28 cellular contexts compared by ENCODE assay signal in the genomic region with DNA sequence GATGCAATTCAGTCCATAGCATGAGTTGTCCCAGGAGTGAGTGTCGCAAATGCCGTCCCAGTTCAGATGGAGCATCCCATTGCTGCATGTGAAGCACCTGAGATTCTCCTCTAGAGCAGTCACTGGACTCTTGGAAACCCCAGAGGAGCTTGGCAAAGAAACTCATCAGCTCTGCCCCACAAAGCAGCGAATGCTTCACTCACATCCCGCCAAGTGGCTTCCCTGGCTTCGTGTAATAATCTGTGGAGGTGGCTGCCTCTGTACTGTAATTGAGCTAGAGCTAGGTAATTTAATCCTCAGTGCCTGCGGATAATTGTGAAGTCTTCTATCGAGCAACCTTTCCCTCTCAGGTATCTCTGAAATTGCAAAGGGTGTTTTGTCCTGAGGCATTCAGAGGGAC.
DNase-seq lines count a peak whose midpoint lies in the region; ATAC-seq, FAIRE-seq and TF ChIP-seq lines count a peak whose summit lies in the region.
"Had no signal": no experiment of that assay in that cellular context is flagged by ENCODE, and none has a peak within 500 bp of the region (broad histone marks: within the 10 kb centered on the region; RNA-seq: fewer than 3 reads in every experiment).

No MANE protein-coding gene starts in this region.

- H2AFZ ChIP-seq in HepG2 (ENCODE audit: low read length), result no peak overlapping the region
- H2AFZ ChIP-seq: GM23248 had no signal

- no peak overlapping the region for H3K4me2 ChIP-seq in HepG2 (ENCODE audit: low read depth, low read length)
- H3K4me2 ChIP-seq: SK-N-SH had no signal

- H3K27me3 ChIP-seq in HepG2 (ENCODE audit: control insufficient read depth in 1 of 2, insufficient read depth in 2 of 2, low read length in 2 of 2), result no peaks in the 10 kb centered on the region
- H3K27me3 ChIP-seq: dorsolateral prefrontal cortex, neutrophil, testis, uterus had no signal

- no peak overlapping the region for H3K4me3 ChIP-seq in HepG2 (replicated peaks in 1 of 3; ENCODE audit: insufficient read depth in 1 of 3, low read depth in 2 of 3, low read length in 3 of 3)
- H3K4me3 ChIP-seq: dorsolateral prefrontal cortex, GM23248, testis, uterus had no signal

- H3K79me2 ChIP-seq in HepG2 (ENCODE audit: insufficient read depth, low read length), result no peaks in the 10 kb centered on the region

- H3K9me3 ChIP-seq in T-helper 17 cell (ENCODE audit: control insufficient read depth, low read length, poor library complexity, severe bottlenecking), result no peaks in the 10 kb centered on the region
- no peaks in the 10 kb centered on the region for H3K9me3 ChIP-seq in HepG2 (ENCODE audit: low read length)
- H3K9me3 ChIP-seq: neutrophil, SK-N-SH, testis, uterus had no signal

- H3K27ac Mint-ChIP-seq in activated naive CD4-positive, alpha-beta T cell treated with anti-CD3 and anti-CD28 coated beads, Interleukin-2, amount 10 ng/mL, durations not matched to agents 7 days and 5 days, result peak overlapping the region; percentile 17
- peak overlapping the region; percentile 21 for H3K27ac Mint-ChIP-seq in T-helper 17 cell
- H3K27ac Mint-ChIP-seq: brain; progenitor cell of endocrine pancreas; T-helper 1 cell treated with Interleukin-12 subunit alpha and Interleukin-12 subunit beta and Interleukin-4 antibody, amounts not matched to agents 30 μg/mL and 1 μg/mL, for 36 hours had no signal

- BruUV-seq in HepG2 (replicated peaks; lab: Mats Ljungman, UMichigan), result no TSS peak

- no peak overlapping the region for H3K9ac ChIP-seq in HepG2 (ENCODE audit: insufficient read depth, low read depth, low read length)
- H3K9ac ChIP-seq: GM23248, SK-N-SH had no signal

- DNase-seq in NCI-H2029 (lab: John Stamatoyannopoulos, UW) (peak; percentile 26), NCI-H2029 treated with DMSO at 0.1 percent for 48 hours (lab: John Stamatoyannopoulos, UW) (no peak), T-helper 17 cell (no peak), ureter (ENCODE audit: low spot score) (peak; percentile 17), HepG2 (ENCODE audit: low spot score) (no peak), pons (ENCODE audit: low spot score) (no peak)
- DNase-seq in activated naive CD4-positive, alpha-beta T cell treated with anti-CD3 and anti-CD28 coated beads, Interleukin-2, amount 10 ng/mL, durations not matched to agents 7 days and 5 days, result no peak
- DNase-seq in activated naive CD4-positive, alpha-beta T cell treated with anti-CD3 and anti-CD28 coated beads, Interleukin-2, amount 50 U/mL, for 16 hours, result no peak
- DNase-seq: activated CD4-positive, alpha-beta T cell treated with anti-CD3 and anti-CD28 coated beads for 1 hour; DMS153; GM23248; left cardiac atrium; mammary epithelial cell; MV-4-11; SK-N-SH; stimulated activated CD4-positive, alpha-beta T cell treated with anti-CD3 and anti-CD28 coated beads, Interleukin-15, amount 100 ng/mL, for 24 hours; stimulated activated naive CD4-positive, alpha-beta T cell treated with Interleukin-2 at 50 U/mL for 16 hours; testis; uterus had no signal

- no peaks in the 10 kb centered on the region for H3K27me3 Mint-ChIP-seq in activated naive CD4-positive, alpha-beta T cell treated with anti-CD3 and anti-CD28 coated beads, Interleukin-2, amount 10 ng/mL, durations not matched to agents 7 days and 5 days
- H3K27me3 Mint-ChIP-seq in T-helper 17 cell, result no peaks in the 10 kb centered on the region
- H3K27me3 Mint-ChIP-seq: brain, progenitor cell of endocrine pancreas had no signal

- intact Hi-C loops in HepG2 (cut with micrococcal nuclease; ENCODE audit: unreplicated experiment), result no loop called here

- no peak for FAIRE-seq in HepG2 (lab: Jason Lieb, UNC)
- FAIRE-seq: A204.1, frontal cortex, GM12892 had no signal

- TF ChIP-seq CTCF in HepG2 (CRISPR knock-in tag; IDR thresholded peaks at IDR 0.05), result no peak

- no peak for TF ChIP-seq POLR2A in HepG2 (IDR thresholded peaks at IDR 0.05; ENCODE audit: insufficient read depth in 1 of 2, low read depth in 2 of 2, low read length in 2 of 2)

- WGBS in HepG2 (ENCODE audit: low lambda C conversion rate), result 93% methylated on average over 7 of the region's 7 CpGs

- in situ Hi-C loops in HepG2 (cut with HindIII; ENCODE audit: extremely low pct_ligation_motif_present, low pct_unique_long_range_greater_than_20kb), result no loop called here

- no peaks in the 10 kb centered on the region for H3K36me3 ChIP-seq in HepG2 (replicated peaks in 1 of 2; ENCODE audit: control insufficient read depth in 1 of 2, insufficient read depth in 2 of 2, low read length in 2 of 2)
- H3K36me3 ChIP-seq: uterus had no signal

- POLR2A ChIA-PET in HepG2 (lab: Yijun Ruan, JAX), result no interaction called here

- H3K4me3 Mint-ChIP-seq in activated naive CD4-positive, alpha-beta T cell treated with anti-CD3 and anti-CD28 coated beads, Interleukin-2, amount 10 ng/mL, durations not matched to agents 7 days and 5 days, result no peak overlapping the region
- H3K4me3 Mint-ChIP-seq in T-helper 17 cell, result no peak overlapping the region
- H3K4me3 Mint-ChIP-seq: activated T-helper 1 cell treated with anti-CD3 and anti-CD28 coated beads, Interleukin-12 subunit alpha, Interleukin-12 subunit beta, Interleukin-2, Interleukin-4 antibody, amounts not matched to agents 30 ng/mL and 10 ng/mL and 1 ng/mL, durations not matched to agents 14 hours and 24 hours and 36 hours; brain; T-helper 1 cell treated with Interleukin-12 subunit alpha and Interleukin-12 subunit beta and Interleukin-4 antibody, amounts not matched to agents 30 μg/mL and 1 μg/mL, for 36 hours had no signal

- no peaks in the 10 kb centered on the region for H4K20me1 ChIP-seq in HepG2 (ENCODE audit: insufficient read depth, low read length)

- peaks cover 57% of the 10 kb centered on the region for H3K4me1 Mint-ChIP-seq in activated naive CD4-positive, alpha-beta T cell treated with anti-CD3 and anti-CD28 coated beads, Interleukin-2, amount 10 ng/mL, durations not matched to agents 7 days and 5 days
- peaks cover 38% of the 10 kb centered on the region for H3K4me1 Mint-ChIP-seq in T-helper 17 cell

- CTCF ChIA-PET in activated naive CD4-positive, alpha-beta T cell treated with anti-CD3 and anti-CD28 coated beads, Interleukin-2, amount 10 ng/mL, durations not matched to agents 7 days and 5 days (lab: Charles Lee), result interaction anchor here (2.6 kb wide), 1 partner anchor 11 kb away, joined by 13 read pairs; no protein-coding TSS in a partner anchor
- CTCF ChIA-PET in HepG2 (lab: Yijun Ruan, JAX; ENCODE audit: low intra/inter-chr PET ratio, low total read pairs), result no interaction called here

- H3K4me1 ChIP-seq in HepG2 (ENCODE audit: insufficient read depth, low read length), result no peaks in the 10 kb centered on the region
- H3K4me1 ChIP-seq: testis, uterus had no signal

- H3K36me3 Mint-ChIP-seq in activated naive CD4-positive, alpha-beta T cell treated with anti-CD3 and anti-CD28 coated beads, Interleukin-2, amount 10 ng/mL, durations not matched to agents 7 days and 5 days, result peaks cover 24% of the 10 kb centered on the region
- no peaks in the 10 kb centered on the region for H3K36me3 Mint-ChIP-seq in T-helper 17 cell (ENCODE audit: low read depth)

- no peak for TF ChIP-seq EP300 in HepG2 (IDR thresholded peaks at IDR 0.05; ENCODE audit: low read depth in 2 of 2, low read length in 2 of 2)
- TF ChIP-seq EP300 in HepG2 (CRISPR knock-in tag; IDR thresholded peaks at IDR 0.05; ENCODE audit: borderline replicate concordance), result no peak

- peaks cover 4% of the 10 kb centered on the region for H3K9me3 Mint-ChIP-seq in activated naive CD4-positive, alpha-beta T cell treated with anti-CD3 and anti-CD28 coated beads, Interleukin-2, amount 10 ng/mL, durations not matched to agents 7 days and 5 days
- H3K9me3 Mint-ChIP-seq: activated T-helper 1 cell treated with anti-CD3 and anti-CD28 coated beads, Interleukin-12 subunit alpha, Interleukin-12 subunit beta, Interleukin-2, Interleukin-4 antibody, amounts not matched to agents 30 ng/mL and 10 ng/mL and 1 ng/mL, durations not matched to agents 14 hours and 24 hours and 36 hours; brain; T-helper 1 cell treated with Interleukin-12 subunit alpha and Interleukin-12 subunit beta and Interleukin-4 antibody, amounts not matched to agents 30 μg/mL and 1 μg/mL, for 36 hours had no signal

- ATAC-seq in T-helper 17 cell (no peak), HepG2 (no peak)
- ATAC-seq: left cardiac atrium had no signal

- no peak overlapping the region for H3K27ac ChIP-seq in HepG2 (ENCODE audit: extremely low read length, insufficient read depth, low read length)
- H3K27ac ChIP-seq: dorsolateral prefrontal cortex, GM23248, neutrophil, testis, uterus had no signal

- TF ChIP-seq RAD21 in HepG2 (CRISPR knock-in tag; IDR thresholded peaks at IDR 0.05), result no peak

TF ChIP-seq in HepG2, 621 proteins besides CTCF, POLR2A, EP300 and RAD21 (continues in another document):
- TF ChIP-seq, protein P1, sequence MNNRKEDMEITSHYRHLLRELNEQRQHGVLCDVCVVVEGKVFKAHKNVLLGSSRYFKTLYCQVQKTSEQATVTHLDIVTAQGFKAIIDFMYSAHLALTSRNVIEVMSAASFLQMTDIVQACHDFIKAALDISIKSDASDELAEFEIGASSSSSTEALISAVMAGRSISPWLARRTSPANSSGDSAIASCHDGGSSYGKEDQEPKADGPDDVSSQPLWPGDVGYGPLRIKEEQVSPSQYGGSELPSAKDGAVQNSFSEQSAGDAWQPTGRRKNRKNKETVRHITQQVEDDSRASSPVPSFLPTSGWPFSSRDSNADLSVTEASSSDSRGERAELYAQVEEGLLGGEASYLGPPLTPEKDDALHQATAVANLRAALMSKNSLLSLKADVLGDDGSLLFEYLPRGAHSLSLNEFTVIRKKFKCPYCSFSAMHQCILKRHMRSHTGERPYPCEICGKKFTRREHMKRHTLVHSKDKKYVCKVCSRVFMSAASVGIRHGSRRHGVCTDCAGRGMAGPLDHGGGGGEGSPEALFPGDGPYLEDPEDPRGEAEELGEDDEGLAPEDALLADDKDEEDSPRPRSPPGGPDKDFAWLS (CRISPR knock-in tag; IDR thresholded peaks at IDR 0.05; ENCODE audit: borderline replicate concordance), result no peak
- no peak for TF ChIP-seq ZKSCAN5 (CRISPR knock-in tag; IDR thresholded peaks at IDR 0.05)

Comparison
In these comparisons a context has a peak if more than half of its experiments do, and no peak if none do; other contexts are left out.
1. DNase-seq: peak in NCI-H2029 (single experiment) and ureter (single experiment); none in NCI-H2029 treated with DMSO at 0.1 percent for 48 hours (single experiment), activated naive CD4-positive, alpha-beta T cell treated with anti-CD3 and anti-CD28 coated beads, Interleukin-2, amount 10 ng/mL, durations not matched to agents 7 days and 5 days (single experiment), activated naive CD4-positive, alpha-beta T cell treated with anti-CD3 and anti-CD28 coated beads, Interleukin-2, amount 50 U/mL, for 16 hours (single experiment), T-helper 17 cell (0 of 3), HepG2 (single experiment) and pons (single experiment).